ENCODE assay signal across 16 cellular contexts in the genomic region with DNA sequence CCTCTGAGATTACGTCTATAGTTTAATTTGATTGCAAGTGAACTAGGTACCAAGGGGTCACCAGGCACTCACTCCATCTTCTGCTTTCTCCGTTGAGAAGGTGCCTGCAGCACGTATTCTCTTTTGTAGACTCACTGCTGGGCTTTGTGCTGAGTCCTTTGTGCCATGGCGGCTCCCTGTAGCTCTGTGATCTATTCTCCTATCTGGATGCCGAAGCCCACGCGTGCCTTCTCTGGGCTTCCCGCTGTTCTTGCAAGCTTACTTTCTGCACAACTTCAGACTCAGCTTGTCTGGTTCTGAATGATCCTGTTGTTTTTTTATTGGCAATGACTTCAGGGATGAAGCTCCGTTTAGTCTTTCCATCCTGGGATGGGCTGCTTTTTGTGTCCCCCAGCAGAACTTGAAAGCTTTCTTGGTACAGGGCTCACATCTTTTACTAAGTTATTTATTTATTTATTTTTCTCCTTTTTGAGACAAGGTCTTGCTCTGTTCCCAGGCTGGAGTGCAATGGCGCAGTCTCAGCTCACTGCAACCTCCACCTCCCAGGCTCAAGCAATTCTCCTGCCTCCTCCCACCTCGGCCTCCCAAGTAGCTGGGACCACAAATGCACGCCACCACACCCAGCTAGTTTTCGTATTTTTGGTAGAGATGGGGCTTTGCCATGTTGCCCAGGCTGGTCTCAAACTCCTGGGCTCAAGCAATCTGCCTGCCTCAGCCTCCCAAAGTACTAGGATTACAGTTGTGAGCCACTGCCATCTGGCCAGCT.
"Had no signal": no experiment of that assay in that cellular context is flagged by ENCODE, and none has a peak within 500 bp of the region (broad histone marks: within the 10 kb centered on the region; RNA-seq: fewer than 3 reads in every experiment).

No MANE protein-coding gene starts in this region.

- H3K4me1 Mint-ChIP-seq: nephron; stimulated activated memory B cell treated with anti-CD40 and anti-IgM and Interleukin-4, amounts not matched to agents 10 μg/mL and 1 μg/mL and 100 μg/mL, for 72 hours had no signal

- DNase-seq: activated CD4-positive, alpha-beta T cell treated with anti-CD3 and anti-CD28 coated beads, Interleukin-2, amount 50 U/mL, for 1 hour; activated CD8-positive, alpha-beta memory T cell treated with anti-CD3 and anti-CD28 coated beads for 24 hours; activated naive CD4-positive, alpha-beta T cell treated with anti-CD3 and anti-CD28 coated beads, Interleukin-2, amount 50 U/mL, for 16 hours; kidney; stimulated activated CD4-positive, alpha-beta T cell treated with anti-CD3 and anti-CD28 coated beads, Interleukin-12 subunit alpha, Interleukin-12 subunit beta, amount 100 ng/mL, for 4 hours; stimulated activated CD4-positive, alpha-beta T cell treated with anti-CD3 and anti-CD28 coated beads, Interleukin-2, amount 100 ng/mL, for 24 hours; SW 1271 had no signal

- H3K27me3 ChIP-seq: uterus had no signal

- ATAC-seq: activated CD4-positive, CD25-positive, alpha-beta regulatory T cell treated with anti-CD3 and anti-CD28 coated beads, Interleukin-2, amount 50 U/mL, for 24 hours; pancreas; stimulated activated memory B cell treated with anti-CD40 and anti-IgM and Interleukin-4, amounts not matched to agents 10 μg/mL and 1 μg/mL and 100 μg/mL, for 72 hours had no signal

- H3K4me3 Mint-ChIP-seq: nephron; stimulated activated memory B cell treated with anti-CD40 and anti-IgM and Interleukin-4, amounts not matched to agents 10 μg/mL and 1 μg/mL and 100 μg/mL, for 72 hours; T-helper 2 cell treated with Interferon-gamma antibody and Interleukin-4, amounts not matched to agents 5 μg/mL and 100 μg/mL, for 36 hours had no signal

- H3K4me3 ChIP-seq: dorsolateral prefrontal cortex, hepatocyte, pancreas, uterus had no signal

- H3K4me2 ChIP-seq: hepatocyte had no signal

- H3K9me3 Mint-ChIP-seq: activated T-helper 2 cell treated with anti-CD3 and anti-CD28 coated beads, Interferon-gamma antibody, Interleukin-2, Interleukin-4, amounts not matched to agents 10 μg/mL and 5 μg/mL and 100 μg/mL, durations not matched to agents 14 hours and 24 hours and 36 hours; T-helper 2 cell treated with Interferon-gamma antibody and Interleukin-4, amounts not matched to agents 5 μg/mL and 100 μg/mL, for 36 hours had no signal

- H3K27ac Mint-ChIP-seq: activated T-helper 2 cell treated with anti-CD3 and anti-CD28 coated beads, Interferon-gamma antibody, Interleukin-2, Interleukin-4, amounts not matched to agents 10 μg/mL and 5 μg/mL and 100 μg/mL, durations not matched to agents 14 hours and 24 hours and 36 hours; nephron; stimulated activated memory B cell treated with anti-CD40 and anti-IgM and Interleukin-4, amounts not matched to agents 10 μg/mL and 1 μg/mL and 100 μg/mL, for 72 hours; T-helper 2 cell treated with Interferon-gamma antibody and Interleukin-4, amounts not matched to agents 5 μg/mL and 100 μg/mL, for 36 hours had no signal

- H2AFZ ChIP-seq: hepatocyte had no signal

- H3K27ac ChIP-seq: dorsolateral prefrontal cortex, hepatocyte, pancreas, uterus had no signal

- H3K79me2 ChIP-seq: hepatocyte had no signal

- H3K9me3 ChIP-seq: pancreas, uterus had no signal

- H3K36me3 Mint-ChIP-seq: stimulated activated memory B cell treated with anti-CD40 and anti-IgM and Interleukin-4, amounts not matched to agents 10 μg/mL and 1 μg/mL and 100 μg/mL, for 72 hours had no signal

- H3K36me3 ChIP-seq: pancreas, uterus had no signal

- H3K4me1 ChIP-seq: pancreas, uterus had no signal
